Comparison of ENCODE assay signal across 28 cellular contexts in genomic region chr6:94127716-94128115, GRCh38.
DNase-seq lines count a peak whose midpoint lies in the region; ATAC-seq, FAIRE-seq and TF ChIP-seq lines count a peak whose summit lies in the region.
"Had no signal": no experiment of that assay in that cellular context is flagged by ENCODE, and none has a peak within 500 bp of the region (broad histone marks: within the 10 kb centered on the region; RNA-seq: fewer than 3 reads in every experiment).

No MANE protein-coding gene starts in this region.

- TF ChIP-seq EP300 in GM12878 (IDR thresholded peaks at IDR 0.05; ENCODE audit: borderline replicate concordance in 1 of 2, control insufficient read depth in 1 of 2, low read depth in 2 of 2, low read length in 2 of 2): no peak

- SMC1A ChIA-PET in GM12878 (lab: Charles Lee; ENCODE audit: uncharacterized antibody, unreplicated experiment): no interaction called here

- H2AFZ ChIP-seq in ACC112 (ENCODE audit: low read length, unreplicated experiment) (peak overlapping the region; percentile 85), GM12878 (ENCODE audit: control insufficient read depth, low read depth, low read length) (no peak overlapping the region)
- H2AFZ ChIP-seq: PC-9 had no signal

- H3K36me3 ChIP-seq in ACC112 (ENCODE audit: insufficient read depth, low read length) (no peaks in the 10 kb centered on the region), GM12878 (ENCODE audit: control insufficient read depth in 2 of 2, insufficient read depth in 2 of 2, low read length in 1 of 2) (no peaks in the 10 kb centered on the region)
- H3K36me3 ChIP-seq: BLaER1, HAP-1, SJCRH30 had no signal

- peak; percentile 17 for DNase-seq in NCI-H69 (lab: John Stamatoyannopoulos, UW)
- no peak for DNase-seq in GM12878 (ENCODE audit: low read depth, low spot score)
- no peak for DNase-seq in T-helper 2 cell
- DNase-seq in NCI-H526 (lab: John Stamatoyannopoulos, UW): no peak
- no peak for DNase-seq in G401 (ENCODE audit: low spot score)
- no peak for DNase-seq in AG08395 (ENCODE audit: low spot score)
- DNase-seq: 8988T; CD4-positive, CD25-positive, alpha-beta regulatory T cell; GOT3; HFFc6; NCI-H1048; NCI-H1436; NCI-H187; NCI-H2081 treated with DMSO at 0.1 percent for 48 hours; NCI-H2171; NCI-H345; NCI-H510A treated with DMSO at 0.1 percent for 48 hours; NCI-H774; PC-9; SJCRH30 had no signal

- CTCF ChIA-PET in GM12878 (lab: Yijun Ruan, JAX): no interaction called here

- intact Hi-C loops in GM12878 (cut with micrococcal nuclease; ENCODE audit: unreplicated experiment): no loop called here

- H3K9ac ChIP-seq in GM12878 (ENCODE audit: control insufficient read depth, insufficient read depth, low read length): no peak overlapping the region
- H3K9ac ChIP-seq: BLaER1, KMS-11 had no signal

- H3K27me3 ChIP-seq in ACC112 (ENCODE audit: insufficient read depth, low read length) (no peaks in the 10 kb centered on the region), GM12878 (replicated peaks in 1 of 2; ENCODE audit: control insufficient read depth in 2 of 2, insufficient read depth in 2 of 2, low read length in 1 of 2) (no peaks in the 10 kb centered on the region)
- H3K27me3 ChIP-seq: BLaER1, SJCRH30 had no signal

- in situ Hi-C loops in GM12878 (cut with MboI): no loop called here
- in situ Hi-C loops in G401 (cut with HindIII; ENCODE audit: low sequenced_read_pairs): no loop called here

- no peaks in the 10 kb centered on the region for H3K9me3 ChIP-seq in GM12878 (replicated peaks; ENCODE audit: control insufficient read depth, insufficient read depth, low read length)
- H3K9me3 ChIP-seq: BLaER1, HAP-1, SJCRH30 had no signal

- peak; percentile 63 for ATAC-seq in GM18870 (IDR thresholded peaks at IDR 0.05; ENCODE audit: unreplicated experiment)
- 0 out of 3 replicates have a peak, but pooled peaks have one; percentile 25 for ATAC-seq in GM12878
- ATAC-seq: Right ventricle myocardium inferior had no signal

- no peak for TF ChIP-seq RAD21 in GM12878 (IDR thresholded peaks at IDR 0.05; ENCODE audit: insufficient read depth, low read depth, low read length)

- POLR2A ChIA-PET in GM12878 (lab: Charles Lee): no interaction called here

- RAD21 ChIA-PET in GM12878 (lab: Charles Lee; ENCODE audit: unreplicated experiment): no interaction called here

- no peaks in the 10 kb centered on the region for H3K79me2 ChIP-seq in ACC112 (ENCODE audit: control insufficient read depth, insufficient read depth, low read length, unreplicated experiment)
- H3K79me2 ChIP-seq in GM12878 (ENCODE audit: control insufficient read depth, insufficient read depth, low read length): no peaks in the 10 kb centered on the region

- H4K20me1 ChIP-seq in GM12878 (ENCODE audit: control insufficient read depth, insufficient read depth): no peaks in the 10 kb centered on the region
- H4K20me1 ChIP-seq: BLaER1 had no signal

- H3K4me3 ChIP-seq in ACC112 (ENCODE audit: low read depth, low read length): no peak overlapping the region
- no peak overlapping the region for H3K4me3 ChIP-seq in GM12878
- H3K4me3 ChIP-seq: BLaER1, HAP-1, PC-9, SJCRH30 had no signal

- no peak for FAIRE-seq in GM12878 (lab: Jason Lieb, UNC)
- FAIRE-seq: GM12891 had no signal

- no peak for TF ChIP-seq CTCF in GM12878 (IDR thresholded peaks at IDR 0.05 in 2 of 3, conservative IDR thresholded peaks at IDR 0.05 in 1 of 3; ENCODE audit: control insufficient read depth in 2 of 3, extremely low read depth in 1 of 3, insufficient read depth in 1 of 3, low read depth in 3 of 3, low read length in 3 of 3)

- H3K4me2 ChIP-seq in GM12878 (ENCODE audit: control insufficient read depth, insufficient read depth): no peak overlapping the region
- H3K4me2 ChIP-seq: BLaER1, KMS-11, PC-9 had no signal

- H3K27ac ChIP-seq in ACC112 (ENCODE audit: low read depth, low read length) (no peak overlapping the region), GM12878 (ENCODE audit: control insufficient read depth, insufficient read depth) (no peak overlapping the region)
- H3K27ac ChIP-seq: BLaER1, HL-60, KMS-11, PC-9, SJCRH30 had no signal

- H3K4me1 ChIP-seq in ACC112 (ENCODE audit: control insufficient read depth, insufficient read depth, low read length, unreplicated experiment) (peaks cover 3% of the 10 kb centered on the region), GM12878 (ENCODE audit: control insufficient read depth, insufficient read depth, low read length) (no peaks in the 10 kb centered on the region)
- H3K4me1 ChIP-seq: BLaER1, SJCRH30 had no signal

- no peak for TF ChIP-seq POLR2A in GM12878 (IDR thresholded peaks at IDR 0.05; ENCODE audit: low read depth, low read length)

- no TSS peak for BruUV-seq in GM12878 (replicated peaks; lab: Mats Ljungman, UMichigan)

- 50% methylated on average over 1 of the region's 1 CpG for WGBS in GM12878 (ENCODE audit: insufficient coverage, insufficient replicate concordance, low lambda C conversion rate, missing lambda C conversion rate)

TF ChIP-seq in GM12878, 131 proteins besides CTCF, POLR2A, EP300 and RAD21:
- TF ChIP-seq SREBF1 (IDR thresholded peaks at IDR 0.05; ENCODE audit: low read length): no peak
